Comparison of ENCODE assay signal across 1 cellular context in genomic region chr2:151776367-151776766, GRCh38.
TF ChIP-seq lines count a peak whose summit lies in the region.

No MANE protein-coding gene starts in this region.

TF ChIP-seq in K562, 482 proteins besides CTCF, POLR2A, EP300 and RAD21 (continued from another document):
- TF ChIP-seq, protein P1, sequence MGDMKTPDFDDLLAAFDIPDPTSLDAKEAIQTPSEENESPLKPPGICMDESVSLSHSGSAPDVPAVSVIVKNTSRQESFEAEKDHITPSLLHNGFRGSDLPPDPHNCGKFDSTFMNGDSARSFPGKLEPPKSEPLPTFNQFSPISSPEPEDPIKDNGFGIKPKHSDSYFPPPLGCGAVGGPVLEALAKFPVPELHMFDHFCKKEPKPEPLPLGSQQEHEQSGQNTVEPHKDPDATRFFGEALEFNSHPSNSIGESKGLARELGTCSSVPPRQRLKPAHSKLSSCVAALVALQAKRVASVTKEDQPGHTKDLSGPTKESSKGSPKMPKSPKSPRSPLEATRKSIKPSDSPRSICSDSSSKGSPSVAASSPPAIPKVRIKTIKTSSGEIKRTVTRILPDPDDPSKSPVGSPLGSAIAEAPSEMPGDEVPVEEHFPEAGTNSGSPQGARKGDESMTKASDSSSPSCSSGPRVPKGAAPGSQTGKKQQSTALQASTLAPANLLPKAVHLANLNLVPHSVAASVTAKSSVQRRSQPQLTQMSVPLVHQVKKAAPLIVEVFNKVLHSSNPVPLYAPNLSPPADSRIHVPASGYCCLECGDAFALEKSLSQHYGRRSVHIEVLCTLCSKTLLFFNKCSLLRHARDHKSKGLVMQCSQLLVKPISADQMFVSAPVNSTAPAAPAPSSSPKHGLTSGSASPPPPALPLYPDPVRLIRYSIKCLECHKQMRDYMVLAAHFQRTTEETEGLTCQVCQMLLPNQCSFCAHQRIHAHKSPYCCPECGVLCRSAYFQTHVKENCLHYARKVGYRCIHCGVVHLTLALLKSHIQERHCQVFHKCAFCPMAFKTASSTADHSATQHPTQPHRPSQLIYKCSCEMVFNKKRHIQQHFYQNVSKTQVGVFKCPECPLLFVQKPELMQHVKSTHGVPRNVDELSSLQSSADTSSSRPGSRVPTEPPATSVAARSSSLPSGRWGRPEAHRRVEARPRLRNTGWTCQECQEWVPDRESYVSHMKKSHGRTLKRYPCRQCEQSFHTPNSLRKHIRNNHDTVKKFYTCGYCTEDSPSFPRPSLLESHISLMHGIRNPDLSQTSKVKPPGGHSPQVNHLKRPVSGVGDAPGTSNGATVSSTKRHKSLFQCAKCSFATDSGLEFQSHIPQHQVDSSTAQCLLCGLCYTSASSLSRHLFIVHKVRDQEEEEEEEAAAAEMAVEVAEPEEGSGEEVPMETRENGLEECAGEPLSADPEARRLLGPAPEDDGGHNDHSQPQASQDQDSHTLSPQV (IDR thresholded peaks at IDR 0.05): peak; percentile 20; the same call in 1 of the 2 replicates
- TF ChIP-seq NCOA1 (IDR thresholded peaks at IDR 0.05; ENCODE audit: low read depth): no peak
